In genomic region chr4:48668254-48669017, GRCh38 we compare ENCODE assay signal across 16 cellular contexts.
DNase-seq lines count a peak whose midpoint lies in the region; ATAC-seq, FAIRE-seq and TF ChIP-seq lines count a peak whose summit lies in the region.
"Had no signal": no experiment of that assay in that cellular context is flagged by ENCODE, and none has a peak within 500 bp of the region (broad histone marks: within the 10 kb centered on the region; RNA-seq: fewer than 3 reads in every experiment).

No MANE protein-coding gene starts in this region.

- no peak overlapping the region for H3K14ac ChIP-seq in H9 (ENCODE audit: insufficient read depth, low read length)

- H3K4me2 ChIP-seq in H9 (ENCODE audit: insufficient read depth, insufficient read length, low read length): no peak overlapping the region
- H3K4me2 ChIP-seq: BLaER1 treated with 17β-estradiol and CSF1 and Interleukin-3, amounts not matched to agents 10 nM and 100 nM had no signal

- no peak for TF ChIP-seq CTCF in colonic mucosa (IDR thresholded peaks at IDR 0.05)
- no peak for TF ChIP-seq CTCF in pancreas (IDR thresholded peaks at IDR 0.05)
- TF ChIP-seq CTCF in H9 (conservative IDR thresholded peaks at IDR 0.05): no peak

- H2BK120ac ChIP-seq in H9 (ENCODE audit: low read depth, low read length, poor library complexity, severe bottlenecking): no peak overlapping the region

- WGBS in pancreas, 2 donors: 84 to 86% methylated on average over 4 of the region's 4 CpGs
- no CpG with 5 or more reads among the region's 4 CpGs for WGBS in H9 (ENCODE audit: extremely low coverage, insufficient read length, low lambda C conversion rate)

- no peaks in the 10 kb centered on the region; the same call in 1 of the 2 replicates for H3K79me2 ChIP-seq in H9 (ENCODE audit: insufficient read depth, low read length)

- no peak overlapping the region for H3K4me3 Mint-ChIP-seq in H9
- H3K4me3 Mint-ChIP-seq: neural crest cell had no signal

- no peak overlapping the region for H2BK20ac ChIP-seq in H9 (ENCODE audit: low read depth, low read length, poor library complexity, severe bottlenecking)

- H4K5ac ChIP-seq in H9 (ENCODE audit: insufficient read length, low read depth, low read length): no peak overlapping the region

- H3K27me3 Mint-ChIP-seq in H9 (ENCODE audit: low read depth): no peaks in the 10 kb centered on the region

- no peak overlapping the region for H2BK15ac ChIP-seq in H9 (ENCODE audit: low read depth, low read length)

- H3K23me2 ChIP-seq in H9 (ENCODE audit: insufficient read length, low read depth, low read length, poor library complexity, severe bottlenecking): no peaks in the 10 kb centered on the region

- H3K27ac ChIP-seq in colonic mucosa: peak overlapping the region; percentile 77
- no peak overlapping the region for H3K27ac ChIP-seq in pancreas
- no peak overlapping the region for H3K27ac ChIP-seq in H9 (ENCODE audit: insufficient read length, low read depth, low read length)
- H3K27ac ChIP-seq: BLaER1 treated with 17β-estradiol and CSF1 and Interleukin-3, amounts not matched to agents 10 nM and 100 nM; SJSA1 had no signal

- H3K36me3 ChIP-seq in colonic mucosa: no peaks in the 10 kb centered on the region
- no peaks in the 10 kb centered on the region for H3K36me3 ChIP-seq in pancreas
- H3K36me3 ChIP-seq: SJSA1 had no signal

- H3K4me1 Mint-ChIP-seq in H9: peaks cover 15 to 19% of the 10 kb centered on the region in 2 experiments
- H3K4me1 Mint-ChIP-seq: neural crest cell had no signal

- peaks cover 0 to 7% (median 1%) of the 10 kb centered on the region in 3 experiments; a peak in 1 of 7 replicates for H3K36me3 Mint-ChIP-seq in H9 (ENCODE audit: insufficient read depth in 1 of 3, low read depth in 3 of 3)

- no peak overlapping the region for H3T11ph ChIP-seq in H9 (ENCODE audit: low read length)

- no peak overlapping the region for H2BK5ac ChIP-seq in H9 (ENCODE audit: insufficient read length, low read length)

- intact Hi-C loops in colonic mucosa (cut with DNase I): no loop called here
- intact Hi-C loops in pancreas (cut with DNase I): no loop called here

- no peak overlapping the region for H4K8ac ChIP-seq in H9 (replicated peaks; ENCODE audit: insufficient read length, low read depth, low read length)

- peak; percentile 94 for FAIRE-seq in pancreas (lab: Jason Lieb, UNC)

- H4K20me1 ChIP-seq in H9 (ENCODE audit: control insufficient read depth, insufficient read depth, insufficient read length): no peaks in the 10 kb centered on the region

- H3K79me1 ChIP-seq in H9 (ENCODE audit: insufficient read depth, low read depth, low read length, poor library complexity, severe bottlenecking): no peaks in the 10 kb centered on the region

- H3K18ac ChIP-seq in H9 (ENCODE audit: insufficient read length, low read depth, low read length): no peak overlapping the region

- H3K9me3 Mint-ChIP-seq in H9: no peaks in the 10 kb centered on the region

- H3K4me3 ChIP-seq in colonic mucosa (no peak overlapping the region), pancreas (no peak overlapping the region)
- H3K4me3 ChIP-seq: BLaER1 treated with 17β-estradiol and CSF1 and Interleukin-3, amounts not matched to agents 10 nM and 100 nM; SJSA1 had no signal

- no peak overlapping the region for H2AK5ac ChIP-seq in H9 (ENCODE audit: insufficient read length, low read length)

- H3K27ac Mint-ChIP-seq in H9: 0 out of 7 replicates have a peak overlapping the region, but pooled peaks of 1 of the 3 experiments have one; percentile 70

- H2BK12ac ChIP-seq in H9 (ENCODE audit: insufficient read length, low read depth, low read length): no peak overlapping the region

- no peak overlapping the region for H3K4ac ChIP-seq in H9 (ENCODE audit: low read depth, low read length)

- H3K56ac ChIP-seq in H9 (ENCODE audit: insufficient read length, low read depth, low read length): no peak overlapping the region

- H3K9ac ChIP-seq in colonic mucosa (ENCODE audit: low read depth in 2 of 2, low read length in 2 of 2) (peak overlapping the region in 1 of 2 donors; percentile 62), H9 (ENCODE audit: extremely low read depth, insufficient read length, low read length) (no peak overlapping the region)
- H3K9ac ChIP-seq: BLaER1 treated with 17β-estradiol and CSF1 and Interleukin-3, amounts not matched to agents 10 nM and 100 nM had no signal

- no peaks in the 10 kb centered on the region for H3K9me3 ChIP-seq in colonic mucosa
- H3K9me3 ChIP-seq in pancreas: no peaks in the 10 kb centered on the region
- no peaks in the 10 kb centered on the region for H3K9me3 ChIP-seq in H9 (ENCODE audit: control insufficient read depth, low read depth, low read length)
- H3K9me3 ChIP-seq: SJSA1 had no signal

- peaks cover 7% of the 10 kb centered on the region for H3K4me1 ChIP-seq in colonic mucosa
- H3K4me1 ChIP-seq in pancreas: peaks cover 0 to 15% (median 12%) of the 10 kb centered on the region in 3 donors
- H3K4me1 ChIP-seq in H9 (ENCODE audit: insufficient read depth, low read length): peaks cover 5% of the 10 kb centered on the region; the same call in 1 of the 2 replicates
- H3K4me1 ChIP-seq: SJSA1 had no signal

- peak; percentile 60 for ATAC-seq in GM18511 (IDR thresholded peaks at IDR 0.05; ENCODE audit: unreplicated experiment)
- ATAC-seq in HG03354 (IDR thresholded peaks at IDR 0.05; ENCODE audit: poor library complexity, severe bottlenecking, unreplicated experiment): peak; percentile 46
- peak in 2 of 4 donors; percentile 27 to 44 for ATAC-seq in pancreas

- DNase-seq in colonic mucosa (peak; percentile 63), pancreas (no peak), D341Med (ENCODE audit: low spot score) (no peak), GF-D8 (lab: John Stamatoyannopoulos, UW) (no peak), H9 (no peak), anterior cingulate cortex (lab: John Stamatoyannopoulos, UW) (no peak)
- DNase-seq: activated CD4-positive, alpha-beta T cell treated with anti-CD3 and anti-CD28 coated beads for 4 hours; activated naive CD4-positive, alpha-beta T cell treated with Interleukin-2 at 50 U/mL for 16 hours; NCI-H1092; NCI-H526; stimulated activated CD8-positive, alpha-beta memory T cell treated with anti-CD3 and anti-CD28 coated beads, Interleukin-4, amount 100 ng/mL, for 48 hours had no signal

- H4K91ac ChIP-seq in H9 (ENCODE audit: insufficient read length, low read depth, low read length): no peak overlapping the region

- no peak overlapping the region for H2AFZ ChIP-seq in H9 (ENCODE audit: low read length)

- H3K27me3 ChIP-seq in colonic mucosa (no peaks in the 10 kb centered on the region), pancreas (no peaks in the 10 kb centered on the region), H9 (ENCODE audit: insufficient read depth, low read length) (no peaks in the 10 kb centered on the region)
- H3K27me3 ChIP-seq: BLaER1 treated with 17β-estradiol and CSF1 and Interleukin-3, amounts not matched to agents 10 nM and 100 nM; SJSA1 had no signal

- no peak overlapping the region for H3K23ac ChIP-seq in H9 (ENCODE audit: insufficient read length, low read depth, low read length)
